8 cellular contexts compared by ENCODE assay signal in genomic region chr5:95823241-95823737, GRCh38. TPM values are rescaled to one million over a fixed set of nuclear protein-coding genes. Genes with fewer than 3 reads are reported as not detected.
DNase-seq lines count a peak whose midpoint lies in the region; ATAC-seq and TF ChIP-seq lines count a peak whose summit lies in the region.

No MANE protein-coding gene starts in this region.

- H3K9me3 Mint-ChIP-seq in chondrocyte (ENCODE audit: low read depth) (no peaks in the 10 kb centered on the region), nephron progenitor cell (no peaks in the 10 kb centered on the region)

- H3K36me3 Mint-ChIP-seq in chondrocyte (ENCODE audit: low read depth) (no peaks in the 10 kb centered on the region), nephron progenitor cell (ENCODE audit: low read depth) (no peaks in the 10 kb centered on the region)

- no peaks in the 10 kb centered on the region for H3K27me3 ChIP-seq in BJ (ENCODE audit: control insufficient read depth, insufficient read depth, low read length)

- peak overlapping the region; percentile 62 for H3K4me3 ChIP-seq in BJ (ENCODE audit: low read depth, low read length)
- H3K4me3 ChIP-seq in Jurkat, Clone E6-1 (ENCODE audit: low read length): peak overlapping the region; percentile 67

- H3K4me3 Mint-ChIP-seq in chondrocyte (ENCODE audit: unreplicated experiment) (peak overlapping the region; percentile 89), nephron progenitor cell (peak overlapping the region; percentile 94)

- H3K4me1 Mint-ChIP-seq in chondrocyte (ENCODE audit: low read depth): peaks cover 42% of the 10 kb centered on the region
- H3K4me1 Mint-ChIP-seq in nephron progenitor cell: peaks cover 66% of the 10 kb centered on the region

- no peak for DNase-seq in BJ (ENCODE audit: low read depth)
- peak; percentile 64 for DNase-seq in Jurkat, Clone E6-1 (ENCODE audit: low read depth, low spot score)
- no peak for DNase-seq in chondrocyte (ENCODE audit: low spot score)
- no peak for DNase-seq in nephron progenitor cell
- no peak for DNase-seq in amniotic stem cell (lab: John Stamatoyannopoulos, UW)
- DNase-seq in activated CD4-positive, CD25-positive, alpha-beta regulatory T cell (lab: John Stamatoyannopoulos, UW): no peak

- no peaks in the 10 kb centered on the region for H3K36me3 ChIP-seq in BJ (ENCODE audit: control insufficient read depth, insufficient read depth, low read length)

- H3K27ac Mint-ChIP-seq in chondrocyte (ENCODE audit: unreplicated experiment): peak overlapping the region; percentile 95
- H3K27ac Mint-ChIP-seq in nephron progenitor cell: peak overlapping the region; percentile 46

- TF ChIP-seq CTCF in BJ (IDR thresholded peaks at IDR 0.05; ENCODE audit: insufficient read depth, low read depth, low read length) (no peak; the same call in 1 of the 2 replicates), chondrocyte (IDR thresholded peaks at IDR 0.05) (peak; percentile 43), nephron progenitor cell (IDR thresholded peaks at IDR 0.05) (no peak)

- ATAC-seq in HG03521 (IDR thresholded peaks at IDR 0.05; ENCODE audit: unreplicated experiment): no peak
- no peak for ATAC-seq in GM19328 (IDR thresholded peaks at IDR 0.05; ENCODE audit: unreplicated experiment)

- CTCF ChIA-PET in BJ (lab: Yijun Ruan, JAX): interaction anchor here (0.6 to 3.2 kb wide), 10 partner anchors 11 to 985 kb away, joined by 3 to 18 read pairs (median 3); partner anchors contain the start of gene ERAP1

- POLR2A ChIA-PET in BJ (lab: Charles Lee): interaction anchor here (0.6 to 1.5 kb wide), 11 partner anchors 11 to 420 kb away, joined by 3 to 6 read pairs (median 3); no protein-coding TSS in a partner anchor

- H3K27me3 Mint-ChIP-seq in chondrocyte (ENCODE audit: low read depth): no peaks in the 10 kb centered on the region
- peaks cover 4% of the 10 kb centered on the region for H3K27me3 Mint-ChIP-seq in nephron progenitor cell (ENCODE audit: low read depth, poor library complexity)

RNA-seq across cellular contexts. Expression of gene GLRX, which starts 0.8 kb away (rescaled TPM):
- 295 and 431 TPM in 2 replicates for polyA plus RNA-seq in BJ (2011; rRNA removed)
- polyA minus RNA-seq in BJ (2011; rRNA and poly(A)+ RNA removed): 45.2 and 85.0 TPM in 2 replicates
- polyA plus RNA-seq in Jurkat, Clone E6-1 (2012; ENCODE audit: insufficient read depth, insufficient read length): 152 TPM
- 18.3 to 24.8 TPM (median 21.6 TPM) in 3 replicates for total RNA-seq in chondrocyte
